ENCODE assay signal across 8 cellular contexts in the genomic region with DNA sequence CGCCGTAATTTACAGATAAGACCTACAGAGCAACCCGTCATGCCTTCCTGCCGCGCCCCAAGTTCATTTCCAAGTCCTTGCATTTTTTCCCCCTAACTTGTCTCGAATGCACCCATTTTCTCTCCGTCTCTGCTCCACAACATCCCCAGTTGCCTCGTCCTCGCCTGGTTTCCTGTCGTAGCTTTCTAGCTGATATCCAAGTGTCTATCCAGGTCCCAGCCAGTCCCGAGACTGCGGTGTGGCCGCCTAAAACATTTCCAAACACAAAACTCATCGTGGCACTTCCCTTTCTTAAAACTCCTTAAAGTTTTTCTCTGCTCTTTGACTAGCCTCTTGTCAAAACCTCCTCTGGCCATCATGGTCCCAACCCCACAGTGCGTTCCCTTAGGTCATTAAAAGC. TPM values are rescaled to one million over a fixed set of nuclear protein-coding genes. Genes with fewer than 3 reads are reported as not detected.
DNase-seq lines count a peak whose midpoint lies in the region; ATAC-seq and TF ChIP-seq lines count a peak whose summit lies in the region.

No MANE protein-coding gene starts in this region.

- POLR2A ChIA-PET in GM10248 (lab: Yijun Ruan, JAX) = no interaction called here

- peaks cover 0 to 29% (median 2%) of the 10 kb centered on the region in 3 donors for H3K4me1 ChIP-seq in gastroesophageal sphincter
- H3K4me1 ChIP-seq in smooth muscle cell (ENCODE audit: low read depth) = peaks cover 7% of the 10 kb centered on the region

- H3K4me3 ChIP-seq in SK-N-MC (peak overlapping the region; percentile 93; the same call in 1 of the 2 replicates), gastroesophageal sphincter (peak overlapping the region; percentile 29 to 68), smooth muscle cell (peak overlapping the region; percentile 96)

- no peak overlapping the region for H3K9ac ChIP-seq in SK-N-MC (ENCODE audit: insufficient read length)
- H3K9ac ChIP-seq in smooth muscle cell (ENCODE audit: low read depth) = no peak overlapping the region

- TF ChIP-seq POLR2A in gastroesophageal sphincter (IDR thresholded peaks at IDR 0.05) = no peak

- WGBS in gastroesophageal sphincter (ENCODE audit: low coverage in 1 of 2), 2 donors = 44 to 63% methylated on average over 15 of the region's 15 CpGs
- 50% methylated on average over 15 of the region's 15 CpGs for WGBS in smooth muscle cell (ENCODE audit: low lambda C conversion rate)

- H3K27ac ChIP-seq in SK-N-MC (no peak overlapping the region), gastroesophageal sphincter (peak overlapping the region in 3 of 4 donors; percentile 91 to 96 (median 92)), smooth muscle cell (ENCODE audit: low read depth) (no peak overlapping the region)

- no peak for TF ChIP-seq CTCF in gastroesophageal sphincter (IDR thresholded peaks at IDR 0.05)
- TF ChIP-seq CTCF in smooth muscle cell (IDR thresholded peaks at IDR 0.05; ENCODE audit: borderline replicate concordance, insufficient read depth, poor library complexity, severe bottlenecking) = no peak
- TF ChIP-seq CTCF in GM10248 (IDR thresholded peaks at IDR 0.05; ENCODE audit: control extremely low read depth, extremely low read depth, low read depth, missing control alignments) = no peak
- no peak for TF ChIP-seq CTCF in omental fat pad (IDR thresholded peaks at IDR 0.05)

- H3K36me3 ChIP-seq in SK-N-MC (ENCODE audit: insufficient read depth, low read length) = peaks cover 6% of the 10 kb centered on the region
- no peaks in the 10 kb centered on the region for H3K36me3 ChIP-seq in gastroesophageal sphincter
- no peaks in the 10 kb centered on the region for H3K36me3 ChIP-seq in smooth muscle cell (ENCODE audit: low read depth)

- DNase-seq in NCI-H1417 (lab: John Stamatoyannopoulos, UW) (peak in 2 of 3 experiments; percentile 35 to 66), NCI-H1417 treated with DMSO at 0.1 percent for 48 hours (lab: John Stamatoyannopoulos, UW) (no peak), SK-N-MC (ENCODE audit: low read depth, low spot score) (no peak), smooth muscle cell (lab: John Stamatoyannopoulos, UW; ENCODE audit: unreplicated experiment) (no peak), GM10248 (ENCODE audit: extremely low spot score) (no peak), omental fat pad (ENCODE audit: low spot score) (no peak)

- H2AFZ ChIP-seq in smooth muscle cell (ENCODE audit: low read depth) = peak overlapping the region; percentile 94

- peaks cover 13% of the 10 kb centered on the region for H3F3A ChIP-seq in smooth muscle cell (ENCODE audit: low read depth)

- H3K9me3 ChIP-seq in SK-N-MC (ENCODE audit: low read depth, low read length) (no peaks in the 10 kb centered on the region), gastroesophageal sphincter (no peaks in the 10 kb centered on the region), smooth muscle cell (replicated peaks; ENCODE audit: low read depth) (no peaks in the 10 kb centered on the region)

- H3K79me2 ChIP-seq in smooth muscle cell (ENCODE audit: low read depth) = peaks cover 23% of the 10 kb centered on the region

- ATAC-seq in gastroesophageal sphincter = no peak
- ATAC-seq in GM19324 (IDR thresholded peaks at IDR 0.05; ENCODE audit: low FRiP score, unreplicated experiment) = no peak
- ATAC-seq in omental fat pad (ENCODE audit: low FRiP score) = no peak

- TF ChIP-seq EP300 in gastroesophageal sphincter (IDR thresholded peaks at IDR 0.05) = no peak

- H4K20me1 ChIP-seq in smooth muscle cell (ENCODE audit: low read depth) = no peaks in the 10 kb centered on the region

- peak overlapping the region; percentile 81 for H3K4me2 ChIP-seq in smooth muscle cell

- H3K27me3 ChIP-seq in gastroesophageal sphincter (no peaks in the 10 kb centered on the region), smooth muscle cell (ENCODE audit: low read depth) (no peaks in the 10 kb centered on the region)

- CTCF ChIA-PET in GM10248 (lab: Yijun Ruan, JAX) = interaction anchor here (1.1 to 1.5 kb wide), 2 partner anchors 14 to 16 kb away, joined by 3 to 4 read pairs; no protein-coding TSS in a partner anchor

RNA-seq across cellular contexts. Expression of a gene that starts 1.2 kb away (rescaled TPM):
- total RNA-seq in gastroesophageal sphincter = 10 to 100 TPM; 13.9 to 52.9 (median 20.1) TPM
- total RNA-seq in smooth muscle cell = 9.9 and 13.5 TPM in 2 replicates
- polyA plus RNA-seq in smooth muscle cell = 3.1 and 6.0 TPM in 2 replicates
- 1 to 10 TPM; 3.3 to 9.6 (median 4.2) TPM for total RNA-seq in omental fat pad

Comparison
In these comparisons a context has a peak if more than half of its experiments do, and no peak if none do; other contexts are left out.
1. DNase-seq: peak in NCI-H1417 (2 of 3); none in NCI-H1417 treated with DMSO at 0.1 percent for 48 hours (single experiment), SK-N-MC (single experiment), smooth muscle cell (single experiment), GM10248 (single experiment) and omental fat pad (single experiment).
2. H3K27ac ChIP-seq: peak in gastroesophageal sphincter (3 of 4); none in SK-N-MC (single experiment) and smooth muscle cell (single experiment).
3. Peak in every context shown above with its lines, with median percentiles within 50 percentile points of each other: H3K4me3 ChIP-seq.